In genomic region chr7:116148108-116148507, GRCh38 we compare ENCODE assay signal across 33 cellular contexts.
"Had no signal": no experiment of that assay in that cellular context is flagged by ENCODE, and none has a peak within 500 bp of the region (broad histone marks: within the 10 kb centered on the region; RNA-seq: fewer than 3 reads in every experiment).

No MANE protein-coding gene starts in this region.

- H3K36me3 Mint-ChIP-seq: activated naive CD4-positive, alpha-beta T cell treated with anti-CD3 and anti-CD28 coated beads, Interleukin-2, amount 50 U/mL, for 72 hours; brain had no signal

- H3K9me3 Mint-ChIP-seq: activated naive CD4-positive, alpha-beta T cell treated with anti-CD3 and anti-CD28 coated beads for 36 hours; activated naive CD4-positive, alpha-beta T cell treated with anti-CD3 and anti-CD28 coated beads, Interleukin-2, amount 50 U/mL, for 72 hours; activated T-cell treated with anti-CD3 and anti-CD28 coated beads, Interleukin-2, amount 50 U/mL, for 4 hours; activated T-helper 1 cell treated with anti-CD3 and anti-CD28 coated beads, Interleukin-12 subunit alpha, Interleukin-12 subunit beta, Interleukin-2, Interleukin-4 antibody, amounts not matched to agents 30 ng/mL and 10 ng/mL and 1 ng/mL, durations not matched to agents 14 hours and 24 hours and 36 hours; brain had no signal

- H3K27ac ChIP-seq: adrenal gland, PC-9, RWPE1, SJCRH30, SK-N-MC, WERI-Rb-1 had no signal

- H3K27ac Mint-ChIP-seq: activated CD4-positive, alpha-beta T cell treated with anti-CD3 and anti-CD28 coated beads for 36 hours; activated CD4-positive, alpha-beta T cell treated with anti-CD3 and anti-CD28 coated beads, Interleukin-2, amount 10 ng/mL, durations not matched to agents 7 days and 5 days; activated CD8-positive, alpha-beta T cell treated with anti-CD3 and anti-CD28 coated beads, Interleukin-2, amount 10 ng/mL, durations not matched to agents 7 days and 5 days; activated naive CD4-positive, alpha-beta T cell treated with anti-CD3 and anti-CD28 coated beads for 36 hours; activated naive CD4-positive, alpha-beta T cell treated with anti-CD3 and anti-CD28 coated beads, Interleukin-2, amount 50 U/mL, for 72 hours; activated T-helper 1 cell treated with anti-CD3 and anti-CD28 coated beads, Interleukin-12 subunit alpha, Interleukin-12 subunit beta, Interleukin-2, Interleukin-4 antibody, amounts not matched to agents 30 ng/mL and 10 ng/mL and 1 ng/mL, durations not matched to agents 14 hours and 24 hours and 36 hours; brain had no signal

- ATAC-seq: activated CD4-positive, alpha-beta T cell treated with anti-CD3 and anti-CD28 coated beads for 36 hours; activated CD8-positive, alpha-beta T cell treated with anti-CD3 and anti-CD28 coated beads, Interleukin-2, amount 10 ng/mL, durations not matched to agents 7 days and 5 days; activated naive CD4-positive, alpha-beta T cell treated with anti-CD3 and anti-CD28 coated beads, Interleukin-2, amount 50 U/mL, for 72 hours; activated T-cell treated with anti-CD3 and anti-CD28 coated beads, Interleukin-2, amount 50 U/mL, for 4 hours had no signal

- H3K27me3 ChIP-seq: adrenal gland, MG63, SJCRH30 had no signal

- H3K4me1 Mint-ChIP-seq: brain had no signal

- H3K36me3 ChIP-seq: adrenal gland, MG63, SJCRH30, WERI-Rb-1 had no signal

- FAIRE-seq: bronchial epithelial cell, RCC 7860 had no signal

- H3K4me3 Mint-ChIP-seq: activated CD4-positive, alpha-beta T cell treated with anti-CD3 and anti-CD28 coated beads for 36 hours; activated CD4-positive, alpha-beta T cell treated with anti-CD3 and anti-CD28 coated beads, Interleukin-2, amount 10 ng/mL, durations not matched to agents 7 days and 5 days; activated CD8-positive, alpha-beta T cell treated with anti-CD3 and anti-CD28 coated beads, Interleukin-2, amount 10 ng/mL, durations not matched to agents 7 days and 5 days; activated naive CD4-positive, alpha-beta T cell treated with anti-CD3 and anti-CD28 coated beads for 36 hours; activated T-cell treated with anti-CD3 and anti-CD28 coated beads, Interleukin-2, amount 50 U/mL, for 4 hours; activated T-helper 1 cell treated with anti-CD3 and anti-CD28 coated beads, Interleukin-12 subunit alpha, Interleukin-12 subunit beta, Interleukin-2, Interleukin-4 antibody, amounts not matched to agents 30 ng/mL and 10 ng/mL and 1 ng/mL, durations not matched to agents 14 hours and 24 hours and 36 hours; brain had no signal

- H3K4me3 ChIP-seq: adrenal gland, MG63, PC-9, SJCRH30, SK-N-MC had no signal

- DNase-seq: activated CD4-positive, alpha-beta T cell treated with anti-CD3 and anti-CD28 coated beads for 36 hours; activated CD4-positive, alpha-beta T cell treated with anti-CD3 and anti-CD28 coated beads, Interleukin-2, amount 10 ng/mL, durations not matched to agents 7 days and 5 days; activated CD4-positive, alpha-beta T cell treated with anti-CD3 and anti-CD28 coated beads, Interleukin-2, amount 50 U/mL, for 48 hours; activated CD8-positive, alpha-beta memory T cell treated with anti-CD3 and anti-CD28 coated beads, Interleukin-2, amount 50 U/mL, for 4 hours; activated CD8-positive, alpha-beta T cell treated with anti-CD3 and anti-CD28 coated beads, Interleukin-2, amount 10 ng/mL, durations not matched to agents 7 days and 5 days; activated gamma-delta T cell treated with Interleukin-2 at 50 U/mL for 16 hours; activated naive CD4-positive, alpha-beta T cell treated with anti-CD3 and anti-CD28 coated beads for 36 hours; activated T-cell treated with anti-CD3 and anti-CD28 coated beads for 4 hours; activated T-cell treated with anti-CD3 and anti-CD28 coated beads, Interleukin-2, amount 50 U/mL, for 4 hours; adrenal gland; central memory CD4-positive, alpha-beta T cell; Kasumi-1; KBM-7; MG63; MV-4-11; NCI-H1092; NCI-H1436 treated with DMSO at 0.1 percent for 48 hours; NCI-H1694 treated with DMSO at 0.1 percent for 48 hours; NCI-H2029; NCI-H345; NCI-H524 treated with DMSO at 0.1 percent for 48 hours; PC-9; SHP77; SJCRH30; T1000; WERI-Rb-1 had no signal

- H3K4me1 ChIP-seq: adrenal gland, SJCRH30 had no signal

- H3K9me3 ChIP-seq: MG63, SJCRH30 had no signal
